9 cellular contexts compared by ENCODE assay signal in genomic region chr22:30314918-30315317, GRCh38. TPM values are rescaled to one million over a fixed set of nuclear protein-coding genes. Genes with fewer than 3 reads are reported as not detected.
DNase-seq lines count a peak whose midpoint lies in the region; ATAC-seq and TF ChIP-seq lines count a peak whose summit lies in the region.
"Had no signal": no experiment of that assay in that cellular context is flagged by ENCODE, and none has a peak within 500 bp of the region (broad histone marks: within the 10 kb centered on the region; RNA-seq: fewer than 3 reads in every experiment).

No MANE protein-coding gene starts in this region.

- H3K27ac Mint-ChIP-seq in activated CD4-positive, alpha-beta memory T cell treated with anti-CD3 and anti-CD28 coated beads, Interleukin-2, amount 10 ng/mL, durations not matched to agents 7 days and 5 days = peak overlapping the region; percentile 50

- no peaks in the 10 kb centered on the region for H3K27me3 Mint-ChIP-seq in activated CD4-positive, alpha-beta memory T cell treated with anti-CD3 and anti-CD28 coated beads, Interleukin-2, amount 10 ng/mL, durations not matched to agents 7 days and 5 days

- no peak overlapping the region for H3K4me3 Mint-ChIP-seq in activated CD4-positive, alpha-beta memory T cell treated with anti-CD3 and anti-CD28 coated beads, Interleukin-2, amount 10 ng/mL, durations not matched to agents 7 days and 5 days

- POLR2A ChIA-PET in activated CD4-positive, alpha-beta memory T cell treated with anti-CD3 and anti-CD28 coated beads, Interleukin-2, amount 10 ng/mL, durations not matched to agents 7 days and 5 days (lab: Charles Lee) = interaction anchor here (1.3 to 15.7 kb wide), 4 partner anchors 8 to 42 kb away, joined by 3 to 229 read pairs (median 18); partner anchors contain the start of genes CASTOR1, CCDC157, SF3A1 and TBC1D10A

- H3K27ac ChIP-seq in left ventricle myocardium inferior (replicated peaks) = peak overlapping the region; percentile 36
- H3K27ac ChIP-seq in right atrium auricular region = no peak overlapping the region
- H3K27ac ChIP-seq in caudate nucleus (ENCODE audit: low read depth, low read length) = no peak overlapping the region

- H3K27me3 ChIP-seq in left ventricle myocardium inferior (ENCODE audit: low read depth) (no peaks in the 10 kb centered on the region), right atrium auricular region (no peaks in the 10 kb centered on the region)

- H3K36me3 Mint-ChIP-seq in activated CD4-positive, alpha-beta memory T cell treated with anti-CD3 and anti-CD28 coated beads, Interleukin-2, amount 10 ng/mL, durations not matched to agents 7 days and 5 days (ENCODE audit: low read depth) = peaks cover 67% of the 10 kb centered on the region

- CTCF ChIA-PET in activated CD4-positive, alpha-beta memory T cell treated with anti-CD3 and anti-CD28 coated beads, Interleukin-2, amount 10 ng/mL, durations not matched to agents 7 days and 5 days (lab: Charles Lee) = interaction anchor here (1.3 to 2.6 kb wide), 4 partner anchors 9 to 27 kb away, joined by 3 to 11 read pairs (median 4); partner anchors contain the start of gene TBC1D10A

- intact Hi-C loops in left ventricle myocardium inferior (cut with micrococcal nuclease) (no loop called here), Right ventricle myocardium superior (cut with DNase I) (no loop called here)

- TF ChIP-seq CTCF in left ventricle myocardium inferior (IDR thresholded peaks at IDR 0.05; ENCODE audit: borderline replicate concordance) (no peak), right atrium auricular region (IDR thresholded peaks at IDR 0.05) (no peak)

- H3K4me1 Mint-ChIP-seq in activated CD4-positive, alpha-beta memory T cell treated with anti-CD3 and anti-CD28 coated beads, Interleukin-2, amount 10 ng/mL, durations not matched to agents 7 days and 5 days = peaks cover 93% of the 10 kb centered on the region

- H3K36me3 ChIP-seq in left ventricle myocardium inferior (no peaks in the 10 kb centered on the region), right atrium auricular region (no peaks in the 10 kb centered on the region)

- DNase-seq in left ventricle myocardium inferior = no peak
- no peak for DNase-seq in right atrium auricular region (ENCODE audit: low spot score)
- DNase-seq in activated CD4-positive, alpha-beta memory T cell treated with anti-CD3 and anti-CD28 coated beads, Interleukin-2, amount 10 ng/mL, durations not matched to agents 7 days and 5 days = peak; percentile 38
- peak; percentile 33 for DNase-seq in iPS-NIHi7 (ENCODE audit: extremely low spot score)
- DNase-seq in kidney glomerular epithelial cell (lab: John Stamatoyannopoulos, UW) = no peak
- no peak for DNase-seq in NCI-H1694 treated with DMSO at 0.1 percent for 48 hours (lab: John Stamatoyannopoulos, UW)
- DNase-seq in caudate nucleus (lab: John Stamatoyannopoulos, UW) = no peak
- DNase-seq in Right ventricle myocardium superior = no peak

- no peaks in the 10 kb centered on the region for H3K9me3 ChIP-seq in left ventricle myocardium inferior (replicated peaks)
- no peaks in the 10 kb centered on the region for H3K9me3 ChIP-seq in right atrium auricular region

- no peak for ATAC-seq in Right ventricle myocardium superior (ENCODE audit: poor library complexity)

- H3K4me3 ChIP-seq in left ventricle myocardium inferior = no peak overlapping the region
- no peak overlapping the region for H3K4me3 ChIP-seq in right atrium auricular region

- H3K9me3 Mint-ChIP-seq in activated CD4-positive, alpha-beta memory T cell treated with anti-CD3 and anti-CD28 coated beads, Interleukin-2, amount 10 ng/mL, durations not matched to agents 7 days and 5 days = no peaks in the 10 kb centered on the region

- peaks cover 98% of the 10 kb centered on the region for H3K4me1 ChIP-seq in left ventricle myocardium inferior
- peaks cover 2 to 75% of the 10 kb centered on the region in 2 donors for H3K4me1 ChIP-seq in right atrium auricular region

RNA-seq across cellular contexts. Expression of gene TBC1D10A, which starts 11.8 kb away (rescaled TPM):
- total RNA-seq in left ventricle myocardium inferior (5.8 TPM), right atrium auricular region (1 to 10 TPM; 5.9 to 9.3 TPM), Right ventricle myocardium superior (6.5 TPM)
- total RNA-seq in activated CD4-positive, alpha-beta memory T cell treated with anti-CD3 and anti-CD28 coated beads, Interleukin-2, amount 10 ng/mL, durations not matched to agents 7 days and 5 days = 10 to 100 TPM; 37.9 to 41.6 TPM

RNA-seq across cellular contexts. Expression of gene CASTOR1, which starts 25.6 kb away (rescaled TPM):
- total RNA-seq in left ventricle myocardium inferior (6.5 TPM), right atrium auricular region (10 to 100 TPM in 1 of 2 donors, 1 to 10 TPM in 1; 8.1 to 12.5 TPM), Right ventricle myocardium superior (5.3 TPM)
- total RNA-seq in activated CD4-positive, alpha-beta memory T cell treated with anti-CD3 and anti-CD28 coated beads, Interleukin-2, amount 10 ng/mL, durations not matched to agents 7 days and 5 days = 10 to 100 TPM; 14.2 to 14.6 TPM

RNA-seq across cellular contexts. Expression of gene SF3A1, which starts 41.8 kb away (rescaled TPM):
- total RNA-seq in left ventricle myocardium inferior = 89.2 TPM
- 10 to 100 TPM; 52.3 to 81.1 TPM for total RNA-seq in right atrium auricular region
- 100 to 1,000 TPM; 225 to 226 TPM for total RNA-seq in activated CD4-positive, alpha-beta memory T cell treated with anti-CD3 and anti-CD28 coated beads, Interleukin-2, amount 10 ng/mL, durations not matched to agents 7 days and 5 days
- total RNA-seq in Right ventricle myocardium superior = 87.7 TPM

RNA-seq across cellular contexts. Expression of gene CCDC157, which starts 41.9 kb away (rescaled TPM):
- 0.58 TPM for total RNA-seq in left ventricle myocardium inferior
- under 1 TPM; 0.26 to 0.55 TPM for total RNA-seq in right atrium auricular region
- total RNA-seq in activated CD4-positive, alpha-beta memory T cell treated with anti-CD3 and anti-CD28 coated beads, Interleukin-2, amount 10 ng/mL, durations not matched to agents 7 days and 5 days = 1 to 10 TPM; 3.2 to 3.6 TPM
- total RNA-seq in Right ventricle myocardium superior = 0.51 TPM

RNA-seq across cellular contexts. Expression of gene OSM, which starts 48.3 kb away (rescaled TPM):
- not detected for total RNA-seq in left ventricle myocardium inferior
- 1 to 10 TPM in 1 of 2 donors, under 1 TPM in 1; 0.63 to 1.6 TPM for total RNA-seq in right atrium auricular region
- total RNA-seq in activated CD4-positive, alpha-beta memory T cell treated with anti-CD3 and anti-CD28 coated beads, Interleukin-2, amount 10 ng/mL, durations not matched to agents 7 days and 5 days = 100 to 1,000 TPM; 103 to 107 TPM
- total RNA-seq in Right ventricle myocardium superior = 0.11 TPM
- total RNA-seq: H1 had no signal

Comparison
In these comparisons a context has a peak if more than half of its experiments do, and no peak if none do; other contexts are left out.
1. DNase-seq: peak in activated CD4-positive, alpha-beta memory T cell treated with anti-CD3 and anti-CD28 coated beads, Interleukin-2, amount 10 ng/mL, durations not matched to agents 7 days and 5 days (single experiment) and iPS-NIHi7 (single experiment); none in left ventricle myocardium inferior (single experiment), right atrium auricular region (single experiment), kidney glomerular epithelial cell (single experiment), NCI-H1694 treated with DMSO at 0.1 percent for 48 hours (single experiment), caudate nucleus (0 of 61) and Right ventricle myocardium superior (single experiment).